In genomic region chr2:197071790-197072436, GRCh38 we compare ENCODE assay signal across 16 cellular contexts.
A peak's percentile ranks its signal among the peaks of the same experiment; 100 is the strongest.
DNase-seq lines count a peak whose midpoint lies in the region; ATAC-seq, FAIRE-seq and TF ChIP-seq lines count a peak whose summit lies in the region.
"Had no signal": no experiment of that assay in that cellular context is flagged by ENCODE, and none has a peak within 500 bp of the region (broad histone marks: within the 10 kb centered on the region; RNA-seq: fewer than 3 reads in every experiment).

No MANE protein-coding gene starts in this region.

- DNase-seq in AG10803 (ENCODE audit: low read depth) (peak; percentile 8), GM12891 (ENCODE audit: insufficient read length, low spot score) (no peak), esophagus muscularis mucosa (ENCODE audit: extremely low spot score) (no peak)
- DNase-seq in activated naive CD8-positive, alpha-beta T cell treated with anti-CD3 and anti-CD28 coated beads for 36 hours, result no peak
- DNase-seq in naive thymus-derived CD4-positive, alpha-beta T cell, result no peak
- no peak for DNase-seq in activated CD4-positive, CD25-positive, alpha-beta regulatory T cell treated with anti-CD3 and anti-CD28 coated beads, Interleukin-2, amount 50 U/mL, for 72 hours
- no peak for DNase-seq in stimulated activated CD4-positive, alpha-beta T cell treated with anti-CD3 and anti-CD28 coated beads, Interleukin-4, amount 100 ng/mL, for 24 hours
- DNase-seq: esophagus squamous epithelium; heart left ventricle; NCI-H226; occipital lobe; stimulated activated CD4-positive, alpha-beta T cell treated with anti-CD3 and anti-CD28 coated beads, Interleukin-4, amount 100 ng/mL, for 4 hours; uterus had no signal

- no peak for ATAC-seq in naive thymus-derived CD4-positive, alpha-beta T cell
- no peak for ATAC-seq in HG02798 (IDR thresholded peaks at IDR 0.05; ENCODE audit: poor library complexity, unreplicated experiment)
- ATAC-seq: heart left ventricle, Right ventricle myocardium inferior had no signal

- H3K27ac ChIP-seq in naive thymus-derived CD4-positive, alpha-beta T cell (ENCODE audit: low read depth, low read length), result no peak overlapping the region
- no peak overlapping the region for H3K27ac ChIP-seq in esophagus muscularis mucosa (replicated peaks in 1 of 4)
- H3K27ac ChIP-seq: esophagus squamous epithelium, uterus had no signal

- no peaks in the 10 kb centered on the region for H3K27me3 ChIP-seq in naive thymus-derived CD4-positive, alpha-beta T cell (ENCODE audit: control insufficient read depth in 2 of 2, insufficient read depth in 2 of 2, low read length in 2 of 2)
- no peaks in the 10 kb centered on the region for H3K27me3 ChIP-seq in esophagus muscularis mucosa
- H3K27me3 ChIP-seq: esophagus squamous epithelium, heart left ventricle, uterus had no signal

- no peaks in the 10 kb centered on the region for H3K9me3 ChIP-seq in naive thymus-derived CD4-positive, alpha-beta T cell (ENCODE audit: control insufficient read depth in 2 of 3, low read length in 3 of 3)
- no peaks in the 10 kb centered on the region for H3K9me3 ChIP-seq in esophagus muscularis mucosa
- H3K9me3 ChIP-seq: esophagus squamous epithelium, uterus had no signal

- no peak for TF ChIP-seq CTCF in AG10803 (conservative IDR thresholded peaks at IDR 0.05; ENCODE audit: low read length)
- TF ChIP-seq CTCF in esophagus muscularis mucosa (IDR thresholded peaks at IDR 0.05), result no peak

- no peaks in the 10 kb centered on the region for H3K27me3 Mint-ChIP-seq in activated naive CD8-positive, alpha-beta T cell treated with anti-CD3 and anti-CD28 coated beads for 36 hours
- H3K27me3 Mint-ChIP-seq in naive thymus-derived CD4-positive, alpha-beta T cell, result no peaks in the 10 kb centered on the region

- no peak for TF ChIP-seq EP300 in esophagus muscularis mucosa (IDR thresholded peaks at IDR 0.05)

- CTCF ChIA-PET in naive thymus-derived CD4-positive, alpha-beta T cell (lab: Charles Lee), result interaction anchor here (0.8 kb wide), 1 partner anchor 10 kb away, joined by 4 read pairs; no protein-coding TSS in a partner anchor

- H3K4me3 ChIP-seq in AG10803 (ENCODE audit: low read length) (no peak overlapping the region), esophagus muscularis mucosa (no peak overlapping the region)
- no peak overlapping the region for H3K4me3 ChIP-seq in naive thymus-derived CD4-positive, alpha-beta T cell (ENCODE audit: low read length)
- H3K4me3 ChIP-seq: esophagus squamous epithelium, heart left ventricle, uterus had no signal

- POLR2A ChIA-PET in naive thymus-derived CD4-positive, alpha-beta T cell (lab: Charles Lee), result interaction anchor here (0.7 to 1.2 kb wide), 3 partner anchors 11 to 363 kb away, joined by 3 to 4 read pairs (median 4); partner anchors contain the start of gene SF3B1

- intact Hi-C loops in naive thymus-derived CD4-positive, alpha-beta T cell (cut with micrococcal nuclease), result loop anchor here in 1 of 2 donors (2.0 kb wide), 1 partner anchor 15 kb away; no protein-coding TSS in a partner anchor
- intact Hi-C loops in esophagus muscularis mucosa (cut with DNase I), result no loop called here

- peaks cover 56% of the 10 kb centered on the region for H3K4me1 Mint-ChIP-seq in activated naive CD8-positive, alpha-beta T cell treated with anti-CD3 and anti-CD28 coated beads for 36 hours
- peaks cover 13 to 78% (median 69%) of the 10 kb centered on the region in 7 donors for H3K4me1 Mint-ChIP-seq in naive thymus-derived CD4-positive, alpha-beta T cell

- FAIRE-seq in GM12891 (lab: Jason Lieb, UNC), result peak; percentile 28
- FAIRE-seq: keratinocyte had no signal

- TF ChIP-seq POLR2A in GM12891 (IDR thresholded peaks at IDR 0.05; ENCODE audit: low read depth, low read length), result no peak
- no peak for TF ChIP-seq POLR2A in esophagus muscularis mucosa (IDR thresholded peaks at IDR 0.05; ENCODE audit: low read depth)

- H3K9me3 Mint-ChIP-seq in activated naive CD8-positive, alpha-beta T cell treated with anti-CD3 and anti-CD28 coated beads for 36 hours, result peaks cover 14% of the 10 kb centered on the region
- peaks cover 0 to 17% (median 2%) of the 10 kb centered on the region in 11 donors for H3K9me3 Mint-ChIP-seq in naive thymus-derived CD4-positive, alpha-beta T cell

- peaks cover 0 to 6% of the 10 kb centered on the region in 2 donors for H3K4me1 ChIP-seq in naive thymus-derived CD4-positive, alpha-beta T cell (ENCODE audit: control insufficient read depth in 2 of 2, insufficient read depth in 2 of 2, low read length in 2 of 2)
- H3K4me1 ChIP-seq in esophagus muscularis mucosa, result peaks cover 0 to 17% (median 13%) of the 10 kb centered on the region in 4 donors
- H3K4me1 ChIP-seq: esophagus squamous epithelium, uterus had no signal

- peaks cover under 1 to 37% (median 6%) of the 10 kb centered on the region in 3 experiments for H3K36me3 ChIP-seq in naive thymus-derived CD4-positive, alpha-beta T cell (ENCODE audit: control insufficient read depth in 2 of 3, insufficient read depth in 3 of 3, low read length in 3 of 3)
- peaks cover 0 to 19% (median 6%) of the 10 kb centered on the region in 4 donors for H3K36me3 ChIP-seq in esophagus muscularis mucosa
- H3K36me3 ChIP-seq: uterus had no signal

- WGBS in esophagus muscularis mucosa, result 77% methylated on average over 1 of the region's 1 CpG

- H3K36me3 Mint-ChIP-seq in activated naive CD8-positive, alpha-beta T cell treated with anti-CD3 and anti-CD28 coated beads for 36 hours, result peaks cover 74% of the 10 kb centered on the region
- peaks cover 16 to 79% (median 70%) of the 10 kb centered on the region in 5 donors for H3K36me3 Mint-ChIP-seq in naive thymus-derived CD4-positive, alpha-beta T cell

- peak overlapping the region; percentile 16 for H3K4me3 Mint-ChIP-seq in activated naive CD8-positive, alpha-beta T cell treated with anti-CD3 and anti-CD28 coated beads for 36 hours
- peak overlapping the region in 2 of 10 donors; percentile 2 to 14 for H3K4me3 Mint-ChIP-seq in naive thymus-derived CD4-positive, alpha-beta T cell

- H3K27ac Mint-ChIP-seq in activated naive CD8-positive, alpha-beta T cell treated with anti-CD3 and anti-CD28 coated beads for 36 hours, result peak overlapping the region; percentile 87
- peak overlapping the region; percentile 18 to 87 (median 54) for H3K27ac Mint-ChIP-seq in naive thymus-derived CD4-positive, alpha-beta T cell

TF ChIP-seq in GM12891, 5 proteins besides CTCF, POLR2A, EP300 and RAD21:
- no peak for TF ChIP-seq PAX5 (IDR thresholded peaks at IDR 0.05; ENCODE audit: insufficient read depth, low read length, severe bottlenecking)
- TF ChIP-seq SPI1 (IDR thresholded peaks at IDR 0.05; ENCODE audit: low read depth, low read length), result no peak
- no peak for TF ChIP-seq POU2F2 (IDR thresholded peaks at IDR 0.05; ENCODE audit: low read depth, low read length)
- no peak for TF ChIP-seq TAF1 (IDR thresholded peaks at IDR 0.05; ENCODE audit: low read depth, low read length)
- no peak for TF ChIP-seq POLR2AphosphoS5 (IDR thresholded peaks at IDR 0.05; ENCODE audit: low read depth, low read length)
